29 cellular contexts compared by ENCODE assay signal in genomic region chr1:227556288-227556687, GRCh38.
"Had no signal": no experiment of that assay in that cellular context is flagged by ENCODE, and none has a peak within 500 bp of the region (broad histone marks: within the 10 kb centered on the region; RNA-seq: fewer than 3 reads in every experiment).

No MANE protein-coding gene starts in this region.

- DNase-seq: activated B cell treated with CpG ODN at 0.5 μM for 24 hours; activated CD4-positive, alpha-beta T cell treated with anti-CD3 and anti-CD28 coated beads for 48 hours; activated CD4-positive, alpha-beta T cell treated with anti-CD3 and anti-CD28 coated beads, Interleukin-2, amount 50 U/mL, for 1 hour; activated CD4-positive, alpha-beta T cell treated with anti-CD3 and anti-CD28 coated beads, Interleukin-2, amount 50 U/mL, for 48 hours; activated CD8-positive, alpha-beta memory T cell treated with anti-CD3 and anti-CD28 coated beads for 24 hours; activated CD8-positive, alpha-beta T cell treated with anti-CD3 and anti-CD28 coated beads for 36 hours; activated naive CD4-positive, alpha-beta T cell treated with anti-CD3 and anti-CD28 coated beads for 36 hours; activated naive CD8-positive, alpha-beta T cell treated with anti-CD3 and anti-CD28 coated beads for 36 hours; activated naive CD8-positive, alpha-beta T cell treated with anti-CD3 and anti-CD28 coated beads, Interleukin-2, amount 50 U/mL, for 24 hours; activated T-cell treated with anti-CD3 and anti-CD28 coated beads, Interleukin-2, amount 50 U/mL, for 48 hours; adrenal gland; amygdala; aorta; cortex of kidney; dermis blood vessel endothelial cell; effector CD4-positive, alpha-beta T cell; effector memory CD8-positive, alpha-beta T cell; erythroblast; foreskin keratinocyte; gastrocnemius medialis; glutamatergic neuron; heart left ventricle; T-helper 1 cell; T-helper 17 cell; T1000; WERI-Rb-1 had no signal

- ATAC-seq: activated CD4-positive, CD25-positive, alpha-beta regulatory T cell treated with anti-CD3 and anti-CD28 coated beads, Interleukin-2, amount 50 U/mL, for 24 hours; activated CD8-positive, alpha-beta T cell treated with anti-CD3 and anti-CD28 coated beads for 36 hours; activated naive CD8-positive, alpha-beta T cell treated with anti-CD3 and anti-CD28 coated beads, Interleukin-2, amount 50 U/mL, for 24 hours; effector memory CD8-positive, alpha-beta T cell; foreskin keratinocyte; gastrocnemius medialis; heart left ventricle; T-helper 17 cell had no signal

- H3K4me1 ChIP-seq: adrenal gland, breast epithelium, foreskin keratinocyte, gastrocnemius medialis had no signal

- H3K27ac ChIP-seq: adrenal gland, breast epithelium, esophagus muscularis mucosa, foreskin keratinocyte, gastrocnemius medialis, heart left ventricle, WERI-Rb-1 had no signal

- H3K4me3 ChIP-seq: adrenal gland, breast epithelium, esophagus muscularis mucosa, gastrocnemius medialis, heart left ventricle had no signal

- H3K9me3 ChIP-seq: adrenal gland, gastrocnemius medialis had no signal

- H3K36me3 ChIP-seq: adrenal gland, breast epithelium, esophagus muscularis mucosa, gastrocnemius medialis, heart left ventricle, WERI-Rb-1 had no signal
